10 cellular contexts compared by ENCODE assay signal in genomic region chr10:18216482-18216881, GRCh38.
DNase-seq lines count a peak whose midpoint lies in the region; TF ChIP-seq lines count a peak whose summit lies in the region.
"Had no signal": no experiment of that assay in that cellular context is flagged by ENCODE, and none has a peak within 500 bp of the region (broad histone marks: within the 10 kb centered on the region; RNA-seq: fewer than 3 reads in every experiment).

No MANE protein-coding gene starts in this region.

- no peak for TF ChIP-seq POLR2A in NB4 (IDR thresholded peaks at IDR 0.05; ENCODE audit: extremely low read depth, insufficient read length)

- TF ChIP-seq CTCF in NB4 (IDR thresholded peaks at IDR 0.05; ENCODE audit: low read depth, low read length) = peak; percentile 16
- peak; percentile 26 for TF ChIP-seq CTCF in nephron progenitor cell (IDR thresholded peaks at IDR 0.05)

- peak; percentile 28 for DNase-seq in EL
- peak; percentile 3 for DNase-seq in NB4 (ENCODE audit: low read depth)
- peak; percentile 28 for DNase-seq in dermis blood vessel endothelial cell
- DNase-seq in nephron progenitor cell = no peak
- DNase-seq in activated gamma-delta T cell (lab: John Stamatoyannopoulos, UW) = no peak
- DNase-seq in HPDE6-E6E7 (ENCODE audit: extremely low spot score) = no peak
- no peak for DNase-seq in SK-N-DZ (ENCODE audit: low spot score)
- DNase-seq in stimulated activated naive CD4-positive, alpha-beta T cell treated with Interleukin-2 at 50 U/mL for 16 hours (lab: John Stamatoyannopoulos, UW) = no peak
- DNase-seq: activated CD4-positive, alpha-beta T cell treated with anti-CD3 and anti-CD28 coated beads for 4 hours had no signal

- no peak overlapping the region for H3K27ac Mint-ChIP-seq in nephron progenitor cell

- peaks cover 23% of the 10 kb centered on the region for H3K4me1 Mint-ChIP-seq in nephron progenitor cell

- no peak overlapping the region for H3K4me3 ChIP-seq in NB4 (ENCODE audit: low read depth, low read length)
- H3K4me3 ChIP-seq: skin epidermis had no signal

- H3K4me3 Mint-ChIP-seq in nephron progenitor cell = no peak overlapping the region

- no peaks in the 10 kb centered on the region for H3K36me3 Mint-ChIP-seq in nephron progenitor cell (ENCODE audit: low read depth)

- H3K27me3 Mint-ChIP-seq in nephron progenitor cell (ENCODE audit: low read depth, poor library complexity) = no peaks in the 10 kb centered on the region

- no peaks in the 10 kb centered on the region for H3K9me3 Mint-ChIP-seq in nephron progenitor cell

Comparison
In these comparisons a context has a peak if more than half of its experiments do, and no peak if none do; other contexts are left out.
1. DNase-seq: peak in EL (single experiment), NB4 (single experiment) and dermis blood vessel endothelial cell (single experiment); none in nephron progenitor cell (single experiment), activated gamma-delta T cell (single experiment), HPDE6-E6E7 (single experiment), SK-N-DZ (single experiment) and stimulated activated naive CD4-positive, alpha-beta T cell treated with Interleukin-2 at 50 U/mL for 16 hours (single experiment).